ENCODE assay signal across 9 cellular contexts in genomic region chr2:127226520-127227263, GRCh38. TPM values are rescaled to one million over a fixed set of nuclear protein-coding genes. Genes with fewer than 3 reads are reported as not detected.
DNase-seq lines count a peak whose midpoint lies in the region; ATAC-seq and TF ChIP-seq lines count a peak whose summit lies in the region.
"Had no signal": no experiment of that assay in that cellular context is flagged by ENCODE, and none has a peak within 500 bp of the region (broad histone marks: within the 10 kb centered on the region; RNA-seq: fewer than 3 reads in every experiment).

No MANE protein-coding gene starts in this region.

- no peak for TF ChIP-seq POLR2A in uterus (IDR thresholded peaks at IDR 0.05)

- ATAC-seq in HG03354 (IDR thresholded peaks at IDR 0.05; ENCODE audit: poor library complexity, severe bottlenecking, unreplicated experiment) = peak; percentile 56
- ATAC-seq in stimulated activated naive CD8-positive, alpha-beta T cell treated with anti-CD3 and anti-CD28 coated beads, Interleukin-15, Interleukin-2, amounts not matched to agents 100 U/mL and 50 U/mL, for 24 hours = peak; percentile 94

- H3K9me3 ChIP-seq in SJCRH30 (replicated peaks) (no peaks in the 10 kb centered on the region), uterus (no peaks in the 10 kb centered on the region)

- H3K4me1 ChIP-seq in SJCRH30 (peaks cover 12% of the 10 kb centered on the region), uterus (no peaks in the 10 kb centered on the region)

- no peaks in the 10 kb centered on the region for H3K27me3 ChIP-seq in SJCRH30
- H3K27me3 ChIP-seq in uterus = no peaks in the 10 kb centered on the region

- peak overlapping the region; percentile 2; the same call in 1 of the 2 replicates for H3K4me3 ChIP-seq in SJCRH30
- peak overlapping the region; percentile 5 for H3K4me3 ChIP-seq in fibroblast of villous mesenchyme (ENCODE audit: low read depth, low read length)
- H3K4me3 ChIP-seq in uterus = no peak overlapping the region

- TF ChIP-seq CTCF in fibroblast of villous mesenchyme (IDR thresholded peaks at IDR 0.05; ENCODE audit: insufficient read depth, low read depth, low read length) (no peak), uterus (IDR thresholded peaks at IDR 0.05) (no peak)

- H3K27ac ChIP-seq in SJCRH30 (no peak overlapping the region), uterus (no peak overlapping the region)

- peak; percentile 57 for DNase-seq in stimulated activated naive CD4-positive, alpha-beta T cell treated with Interleukin-2 at 50 U/mL for 16 hours (lab: John Stamatoyannopoulos, UW)
- DNase-seq in stimulated activated naive CD4-positive, alpha-beta T cell (lab: John Stamatoyannopoulos, UW) = no peak
- DNase-seq in SJCRH30 (peak; percentile 21 to 42), fibroblast of villous mesenchyme (ENCODE audit: low read depth) (peak; percentile 95), T-helper 9 cell (no peak), uterus (no peak)
- DNase-seq in stimulated activated naive CD8-positive, alpha-beta T cell treated with anti-CD3 and anti-CD28 coated beads, Interleukin-15, Interleukin-2, amounts not matched to agents 100 U/mL and 50 U/mL, for 24 hours = peak; percentile 47

- H3K36me3 ChIP-seq in SJCRH30 (no peaks in the 10 kb centered on the region), uterus (no peaks in the 10 kb centered on the region)

- intact Hi-C loops in uterus (cut with DNase I; ENCODE audit: low total_unique reads) = no loop called here

RNA-seq across cellular contexts. Expression of gene CYP27C1, which starts 6.6 kb away (rescaled TPM):
- 0.30 and 0.35 TPM in 2 replicates for total RNA-seq in SJCRH30 (2014; rRNA removed; shearing (Covaris generic))
- under 0.01 TPM in 2 replicates for total RNA-seq in fibroblast of villous mesenchyme
- total RNA-seq in uterus = 1 to 10 TPM in 2 of 4 donors, not detected in 2; 1.2 to 7.1 TPM
- total RNA-seq: dermis microvascular lymphatic vessel endothelial cell had no signal

Comparison
In these comparisons a context has a peak if more than half of its experiments do, and no peak if none do; other contexts are left out.
1. DNase-seq: peak in stimulated activated naive CD4-positive, alpha-beta T cell treated with Interleukin-2 at 50 U/mL for 16 hours (single experiment), SJCRH30 (2 of 2), fibroblast of villous mesenchyme (single experiment) and stimulated activated naive CD8-positive, alpha-beta T cell treated with anti-CD3 and anti-CD28 coated beads, Interleukin-15, Interleukin-2, amounts not matched to agents 100 U/mL and 50 U/mL, for 24 hours (single experiment); none in stimulated activated naive CD4-positive, alpha-beta T cell (0 of 6), T-helper 9 cell (single experiment) and uterus (0 of 2).
2. H3K4me3 ChIP-seq: peak in SJCRH30 (single experiment) and fibroblast of villous mesenchyme (single experiment); none in uterus (0 of 2).